16 cellular contexts compared by ENCODE assay signal in genomic region chr5:77280036-77280435, GRCh38.
DNase-seq lines count a peak whose midpoint lies in the region; ATAC-seq and TF ChIP-seq lines count a peak whose summit lies in the region.
"Had no signal": no experiment of that assay in that cellular context is flagged by ENCODE, and none has a peak within 500 bp of the region (broad histone marks: within the 10 kb centered on the region; RNA-seq: fewer than 3 reads in every experiment).

No MANE protein-coding gene starts in this region.

- H3K27ac ChIP-seq in IMR-90 (ENCODE audit: insufficient read depth, low read length) (no peak overlapping the region), esophagus muscularis mucosa (replicated peaks in 1 of 4) (no peak overlapping the region)

- H3K4me1 Mint-ChIP-seq in activated CD8-positive, alpha-beta T cell treated with anti-CD3 and anti-CD28 coated beads, Interleukin-2, amount 10 ng/mL, durations not matched to agents 7 days and 5 days (ENCODE audit: low read depth), result peaks cover 15% of the 10 kb centered on the region
- peaks cover 9% of the 10 kb centered on the region for H3K4me1 Mint-ChIP-seq in osteocyte (ENCODE audit: unreplicated experiment)
- H3K4me1 Mint-ChIP-seq: B cell had no signal

- no peak overlapping the region for H3K4ac ChIP-seq in IMR-90 (ENCODE audit: low read depth, low read length)

- no peaks in the 10 kb centered on the region for H3K79me1 ChIP-seq in IMR-90 (ENCODE audit: low read depth in 1 of 2, low read length in 2 of 2)

- H3K9me3 ChIP-seq in IMR-90 (ENCODE audit: control insufficient read depth, insufficient read depth, low read length) (no peaks in the 10 kb centered on the region), esophagus muscularis mucosa (peaks cover 0 to 2% (median 0%) of the 10 kb centered on the region in 4 donors)

- TF ChIP-seq POLR2A in IMR-90 (IDR thresholded peaks at IDR 0.05; ENCODE audit: low read depth, low read length) (no peak), esophagus muscularis mucosa (IDR thresholded peaks at IDR 0.05; ENCODE audit: low read depth) (no peak)

- ATAC-seq in IMR-90 (ENCODE audit: low read depth) (no peak), HG02623 (IDR thresholded peaks at IDR 0.05; ENCODE audit: unreplicated experiment) (no peak)
- no peak for ATAC-seq in activated CD8-positive, alpha-beta T cell treated with anti-CD3 and anti-CD28 coated beads, Interleukin-2, amount 10 ng/mL, durations not matched to agents 7 days and 5 days
- ATAC-seq: HepG2 had no signal

- H3K23ac ChIP-seq in IMR-90 (ENCODE audit: low read depth, low read length), result no peak overlapping the region

- no peak overlapping the region for H2AFZ ChIP-seq in IMR-90 (replicated peaks; ENCODE audit: low read length, poor library complexity)

- no peak overlapping the region for H2BK15ac ChIP-seq in IMR-90 (ENCODE audit: low read depth, low read length)

- 0 out of 2 replicates have a peak overlapping the region, but pooled peaks have one; percentile 16 for H2AK5ac ChIP-seq in IMR-90 (ENCODE audit: low read depth, low read length)

- H4K20me1 ChIP-seq in IMR-90 (ENCODE audit: insufficient read depth, low read length), result no peaks in the 10 kb centered on the region

- H2BK5ac ChIP-seq in IMR-90 (ENCODE audit: low read depth, low read length, poor library complexity, severe bottlenecking), result no peak overlapping the region

- no peak overlapping the region for H3K4me3 Mint-ChIP-seq in activated CD8-positive, alpha-beta T cell treated with anti-CD3 and anti-CD28 coated beads, Interleukin-2, amount 10 ng/mL, durations not matched to agents 7 days and 5 days
- no peak overlapping the region for H3K4me3 Mint-ChIP-seq in osteocyte (ENCODE audit: unreplicated experiment)
- H3K4me3 Mint-ChIP-seq: B cell; CD4-positive, alpha-beta T cell; H9 had no signal

- no peak overlapping the region for H3K18ac ChIP-seq in IMR-90 (ENCODE audit: low read depth, low read length)

- WGBS in IMR-90 (ENCODE audit: extremely low coverage in 2 of 2, insufficient read length in 1 of 2), 2 experiments, result 100% methylated on average over 2 of the region's 3 CpGs; no CpG with 5 or more reads in 1 of the 2 experiments
- 88% methylated on average over 1 of the region's 3 CpGs for WGBS in esophagus muscularis mucosa

- no peak overlapping the region for H3K4me2 ChIP-seq in IMR-90 (ENCODE audit: low read depth, low read length)

- dilution Hi-C loops in IMR-90 (cut with HindIII; ENCODE audit: low sequenced_read_pairs, unreplicated experiment), result no loop called here

- H3K9ac ChIP-seq in IMR-90 (ENCODE audit: low read depth, low read length), result no peak overlapping the region

- H2AK9ac ChIP-seq in IMR-90 (replicated peaks; ENCODE audit: low read depth, low read length, poor library complexity), result no peak overlapping the region

- no peak overlapping the region for H3K4me3 ChIP-seq in IMR-90 (ENCODE audit: insufficient read depth, low read depth, low read length)
- H3K4me3 ChIP-seq in esophagus muscularis mucosa, result no peak overlapping the region

- intact Hi-C loops in IMR-90 (cut with micrococcal nuclease), result loop anchor here (5.0 kb wide), 1 partner anchor 212 kb away; the partner anchor contains the start of gene WDR41
- intact Hi-C loops in esophagus muscularis mucosa (cut with DNase I), result no loop called here

- H3K14ac ChIP-seq in IMR-90 (replicated peaks; ENCODE audit: low read depth, low read length), result no peak overlapping the region

- no peak overlapping the region for H2BK120ac ChIP-seq in IMR-90 (ENCODE audit: low read depth, low read length)

- no peak overlapping the region for H4K91ac ChIP-seq in IMR-90 (ENCODE audit: insufficient read depth, low read depth, low read length)

- peaks cover 8% of the 10 kb centered on the region; the same call in 1 of the 2 replicates for H3K9me1 ChIP-seq in IMR-90 (ENCODE audit: insufficient read depth, low read length)

- H3K56ac ChIP-seq in IMR-90 (ENCODE audit: extremely low read depth, insufficient read depth, low read length), result no peak overlapping the region

- H3K27me3 ChIP-seq in IMR-90 (ENCODE audit: control insufficient read depth, insufficient read depth, low read length) (no peaks in the 10 kb centered on the region), esophagus muscularis mucosa (no peaks in the 10 kb centered on the region)

- H3K4me1 ChIP-seq in IMR-90 (ENCODE audit: control insufficient read depth, insufficient read depth, low read length) (peaks cover 7% of the 10 kb centered on the region), esophagus muscularis mucosa (peaks cover 0 to 7% (median 0%) of the 10 kb centered on the region in 4 donors)

- no peak overlapping the region for H4K5ac ChIP-seq in IMR-90 (ENCODE audit: low read depth, low read length)

- H3K9me3 Mint-ChIP-seq in activated CD8-positive, alpha-beta T cell treated with anti-CD3 and anti-CD28 coated beads, Interleukin-2, amount 10 ng/mL, durations not matched to agents 7 days and 5 days (ENCODE audit: insufficient read depth), result no peaks in the 10 kb centered on the region
- no peaks in the 10 kb centered on the region for H3K9me3 Mint-ChIP-seq in osteocyte (ENCODE audit: unreplicated experiment)
- H3K9me3 Mint-ChIP-seq: CD4-positive, alpha-beta T cell; H9 had no signal

- TF ChIP-seq CTCF in IMR-90 (conservative IDR thresholded peaks at IDR 0.05; ENCODE audit: low read depth, low read length) (no peak), esophagus muscularis mucosa (IDR thresholded peaks at IDR 0.05) (no peak), osteocyte (IDR thresholded peaks at IDR 0.05) (no peak)

- H2BK20ac ChIP-seq in IMR-90 (ENCODE audit: low read depth, low read length), result no peak overlapping the region

- H3K27me3 Mint-ChIP-seq in activated CD8-positive, alpha-beta T cell treated with anti-CD3 and anti-CD28 coated beads, Interleukin-2, amount 10 ng/mL, durations not matched to agents 7 days and 5 days (ENCODE audit: low read depth), result peaks cover 17% of the 10 kb centered on the region
- peaks cover 2% of the 10 kb centered on the region for H3K27me3 Mint-ChIP-seq in osteocyte (ENCODE audit: unreplicated experiment)
- H3K27me3 Mint-ChIP-seq: B cell; CD4-positive, alpha-beta T cell had no signal

- H4K8ac ChIP-seq in IMR-90 (ENCODE audit: low read depth in 2 of 2, low read length in 2 of 2), result no peak overlapping the region

- no peak for TF ChIP-seq EP300 in esophagus muscularis mucosa (IDR thresholded peaks at IDR 0.05)

- no peak overlapping the region for H3K27ac Mint-ChIP-seq in activated CD8-positive, alpha-beta T cell treated with anti-CD3 and anti-CD28 coated beads, Interleukin-2, amount 10 ng/mL, durations not matched to agents 7 days and 5 days
- H3K27ac Mint-ChIP-seq in osteocyte (ENCODE audit: unreplicated experiment), result no peak overlapping the region
- H3K27ac Mint-ChIP-seq: B cell; CD4-positive, alpha-beta T cell; H9 had no signal

- POLR2A ChIA-PET in IMR-90 (lab: Charles Lee; ENCODE audit: unreplicated experiment), result no interaction called here
- POLR2A ChIA-PET in activated CD8-positive, alpha-beta T cell treated with anti-CD3 and anti-CD28 coated beads, Interleukin-2, amount 10 ng/mL, durations not matched to agents 7 days and 5 days (lab: Charles Lee), result no interaction called here

- H3K36me3 Mint-ChIP-seq in activated CD8-positive, alpha-beta T cell treated with anti-CD3 and anti-CD28 coated beads, Interleukin-2, amount 10 ng/mL, durations not matched to agents 7 days and 5 days (ENCODE audit: low read depth), result no peaks in the 10 kb centered on the region
- H3K36me3 Mint-ChIP-seq in osteocyte (ENCODE audit: unreplicated experiment), result no peaks in the 10 kb centered on the region

- in situ Hi-C loops in IMR-90 (cut with MboI; ENCODE audit: low sequenced_read_pairs), result no loop called here

- no peak for TF ChIP-seq RAD21 in IMR-90 (IDR thresholded peaks at IDR 0.05; ENCODE audit: low read length)

- BruUV-seq in IMR-90 (replicated peaks; lab: Mats Ljungman, UMichigan), result no TSS peak

- DNase-seq in DMS79 (lab: John Stamatoyannopoulos, UW) (peak; percentile 42), IMR-90 (no peak), NCI-H345 (lab: John Stamatoyannopoulos, UW) (peak; percentile 41), esophagus muscularis mucosa (ENCODE audit: extremely low spot score) (peak; percentile 34), osteocyte (ENCODE audit: extremely low spot score, unreplicated experiment) (no peak), DMS114 treated with DMSO at 0.1 percent for 48 hours (lab: John Stamatoyannopoulos, UW; ENCODE audit: unreplicated experiment) (no peak)
- no peak for DNase-seq in activated CD8-positive, alpha-beta T cell treated with anti-CD3 and anti-CD28 coated beads, Interleukin-2, amount 10 ng/mL, durations not matched to agents 7 days and 5 days
- DNase-seq: C1 segment of cervical spinal cord; Calu3; CD4-positive, alpha-beta T cell; DMS 273 treated with DMSO at 0.1 percent for 48 hours; GOT3; H9 had no signal

- CTCF ChIA-PET in IMR-90 (lab: Yijun Ruan, JAX), result no interaction called here
- CTCF ChIA-PET in activated CD8-positive, alpha-beta T cell treated with anti-CD3 and anti-CD28 coated beads, Interleukin-2, amount 10 ng/mL, durations not matched to agents 7 days and 5 days (lab: Charles Lee), result no interaction called here

- H3K36me3 ChIP-seq in IMR-90 (ENCODE audit: control insufficient read depth, insufficient read depth, low read length), result no peaks in the 10 kb centered on the region
- no peaks in the 10 kb centered on the region for H3K36me3 ChIP-seq in esophagus muscularis mucosa

TF ChIP-seq in IMR-90, 13 proteins besides CTCF, POLR2A, EP300 and RAD21 (continues in another document):
- TF ChIP-seq BHLHE40 (IDR thresholded peaks at IDR 0.05; ENCODE audit: low read depth, low read length) (no peak), NFE2L2 (IDR thresholded peaks at IDR 0.05; ENCODE audit: low read depth, low read length) (no peak), CHD1 (IDR thresholded peaks at IDR 0.05; ENCODE audit: low read depth, low read length) (no peak), RFX5 (IDR thresholded peaks at IDR 0.05; ENCODE audit: low read depth, low read length) (no peak), SMC3 (IDR thresholded peaks at IDR 0.05; ENCODE audit: low read depth, low read length) (no peak), FOS (IDR thresholded peaks at IDR 0.05; ENCODE audit: low read depth, low read length) (no peak), MAFK (IDR thresholded peaks at IDR 0.05; ENCODE audit: low read depth, low read length) (no peak), USF2 (IDR thresholded peaks at IDR 0.05; ENCODE audit: low read depth, low read length) (no peak), RCOR1 (IDR thresholded peaks at IDR 0.05; ENCODE audit: insufficient replicate concordance, low read length) (no peak), MXI1 (IDR thresholded peaks at IDR 0.05; ENCODE audit: borderline replicate concordance, low read depth, low read length) (no peak), CEBPB (IDR thresholded peaks at IDR 0.05; ENCODE audit: low read depth, low read length) (no peak)

Comparison
In these comparisons a context has a peak if more than half of its experiments do, and no peak if none do; other contexts are left out.
1. DNase-seq: peak in DMS79 (single experiment), NCI-H345 (single experiment) and esophagus muscularis mucosa (single experiment); none in IMR-90 (single experiment), activated CD8-positive, alpha-beta T cell treated with anti-CD3 and anti-CD28 coated beads, Interleukin-2, amount 10 ng/mL, durations not matched to agents 7 days and 5 days (single experiment), osteocyte (single experiment) and DMS114 treated with DMSO at 0.1 percent for 48 hours (single experiment).